In genomic region chr6:146345582-146345981, GRCh38 we compare ENCODE assay signal across 19 cellular contexts.
DNase-seq lines count a peak whose midpoint lies in the region; ATAC-seq and TF ChIP-seq lines count a peak whose summit lies in the region.
"Had no signal": no experiment of that assay in that cellular context is flagged by ENCODE, and none has a peak within 500 bp of the region (broad histone marks: within the 10 kb centered on the region; RNA-seq: fewer than 3 reads in every experiment).

No MANE protein-coding gene starts in this region.

- H3K79me2 ChIP-seq in GM23338 (replicated peaks; ENCODE audit: insufficient read depth), result no peaks in the 10 kb centered on the region
- H3K79me2 ChIP-seq in neural progenitor cell (ENCODE audit: low read depth), result no peaks in the 10 kb centered on the region

- no peak overlapping the region for H3K27ac ChIP-seq in GM23338 (ENCODE audit: low read depth)
- no peak overlapping the region for H3K27ac ChIP-seq in endodermal cell (ENCODE audit: low read depth, low read length)
- no peak overlapping the region for H3K27ac ChIP-seq in neural progenitor cell
- H3K27ac ChIP-seq: BLaER1 had no signal

- H3K27me3 Mint-ChIP-seq in GM23338 (ENCODE audit: insufficient read depth, low read depth, poor library complexity) (no peaks in the 10 kb centered on the region), WTC11 (ENCODE audit: low read depth) (no peaks in the 10 kb centered on the region), endodermal cell (ENCODE audit: insufficient read depth) (no peaks in the 10 kb centered on the region), neural progenitor cell (ENCODE audit: insufficient read depth, low read depth) (no peaks in the 10 kb centered on the region)
- H3K27me3 Mint-ChIP-seq: CD4-positive, alpha-beta memory T cell; IgD-negative memory B cell had no signal

- no peaks in the 10 kb centered on the region for H3K36me3 ChIP-seq in GM23338 (ENCODE audit: insufficient read depth)
- no peaks in the 10 kb centered on the region for H3K36me3 ChIP-seq in endodermal cell (ENCODE audit: control insufficient read depth, insufficient read depth, low read length)
- H3K36me3 ChIP-seq in neural progenitor cell, result no peaks in the 10 kb centered on the region
- H3K36me3 ChIP-seq: BLaER1 had no signal

- H3K9me2 ChIP-seq in GM23338 (ENCODE audit: insufficient read depth), result no peaks in the 10 kb centered on the region

- H3K36me3 Mint-ChIP-seq in GM23338 (ENCODE audit: low read depth) (no peaks in the 10 kb centered on the region), WTC11 (no peaks in the 10 kb centered on the region), endodermal cell (ENCODE audit: low read depth) (peaks cover 7% of the 10 kb centered on the region), neural progenitor cell (no peaks in the 10 kb centered on the region)
- H3K36me3 Mint-ChIP-seq: CD14-positive monocyte; CD4-positive, alpha-beta memory T cell; IgD-negative memory B cell had no signal

- H4K20me1 ChIP-seq in GM23338 (replicated peaks; ENCODE audit: insufficient read depth), result no peaks in the 10 kb centered on the region
- H4K20me1 ChIP-seq in neural progenitor cell (ENCODE audit: low read depth), result no peaks in the 10 kb centered on the region
- H4K20me1 ChIP-seq: BLaER1 had no signal

- no peak for TF ChIP-seq CTCF in GM23338 (conservative IDR thresholded peaks at IDR 0.05; ENCODE audit: low read depth in 2 of 2)
- no peak for TF ChIP-seq CTCF in WTC11 (IDR thresholded peaks at IDR 0.05)
- no peak for TF ChIP-seq CTCF in endodermal cell (conservative IDR thresholded peaks at IDR 0.05)
- TF ChIP-seq CTCF in neural progenitor cell (IDR thresholded peaks at IDR 0.05), result no peak

- H3K27ac Mint-ChIP-seq in GM23338, result peak overlapping the region; percentile 29; the same call in 1 of the 2 replicates
- no peak overlapping the region for H3K27ac Mint-ChIP-seq in WTC11
- H3K27ac Mint-ChIP-seq in endodermal cell, result no peak overlapping the region
- no peak overlapping the region for H3K27ac Mint-ChIP-seq in neural progenitor cell
- H3K27ac Mint-ChIP-seq: CD14-positive monocyte; CD4-positive, alpha-beta memory T cell; HFFc6; IgD-negative memory B cell had no signal

- 86 to 91% methylated on average over 1 of the region's 1 CpG for whole genome bisulfite sequencing in endodermal cell (ENCODE audit: insufficient coverage in 1 of 2, insufficient read length in 1 of 2), 2 experiments

- H3K9me3 Mint-ChIP-seq in GM23338 (no peaks in the 10 kb centered on the region), WTC11 (no peaks in the 10 kb centered on the region), endodermal cell (peaks cover 21% of the 10 kb centered on the region), neural progenitor cell (no peaks in the 10 kb centered on the region)
- H3K9me3 Mint-ChIP-seq: CD14-positive monocyte; CD4-positive, alpha-beta memory T cell; HFFc6; IgD-negative memory B cell had no signal

- POLR2A ChIA-PET in WTC11 (lab: Charles Lee), result no interaction called here

- peaks cover 19% of the 10 kb centered on the region for H3K9me3 ChIP-seq in endodermal cell (ENCODE audit: control insufficient read depth, low read length)
- H3K9me3 ChIP-seq in neural progenitor cell (ENCODE audit: low read depth), result no peaks in the 10 kb centered on the region
- H3K9me3 ChIP-seq: BLaER1 had no signal

- H3K4me2 ChIP-seq in GM23338 (peak overlapping the region; percentile 37; the same call in 1 of the 2 replicates), neural progenitor cell (no peak overlapping the region)
- H3K4me2 ChIP-seq: BLaER1 had no signal

- H3K27me3 ChIP-seq in GM23338 (ENCODE audit: insufficient read depth) (no peaks in the 10 kb centered on the region), endodermal cell (ENCODE audit: control insufficient read depth, insufficient read depth, low read length, poor library complexity, severe bottlenecking) (no peaks in the 10 kb centered on the region), neural progenitor cell (no peaks in the 10 kb centered on the region)
- H3K27me3 ChIP-seq: BLaER1 had no signal

- H3K4me1 ChIP-seq in GM23338 (ENCODE audit: insufficient read depth) (peaks cover 28% of the 10 kb centered on the region), endodermal cell (ENCODE audit: control insufficient read depth, insufficient read depth, low read length) (peaks cover 3% of the 10 kb centered on the region), neural progenitor cell (no peaks in the 10 kb centered on the region)
- H3K4me1 ChIP-seq: BLaER1 had no signal

- peak overlapping the region; percentile 88 for H2AFZ ChIP-seq in GM23338
- peak overlapping the region; percentile 70 for H2AFZ ChIP-seq in neural progenitor cell (replicated peaks)

- H3K9ac ChIP-seq in endodermal cell (ENCODE audit: extremely low read depth, low read length, poor library complexity, severe bottlenecking), result no peak overlapping the region
- no peak overlapping the region for H3K9ac ChIP-seq in neural progenitor cell
- H3K9ac ChIP-seq: BLaER1 had no signal

- CTCF ChIA-PET in WTC11 (lab: Charles Lee), result no interaction called here

- no peak overlapping the region for H3K4me3 ChIP-seq in GM23338
- H3K4me3 ChIP-seq in endodermal cell (ENCODE audit: low read length), result no peak overlapping the region
- H3K4me3 ChIP-seq in neural progenitor cell, result no peak overlapping the region
- H3K4me3 ChIP-seq: BLaER1 had no signal

- ATAC-seq in GM23338 (peak; percentile 54; the same call in 2 of the 3 replicates), WTC11 (peak; percentile 48), HG03571 (IDR thresholded peaks at IDR 0.05; ENCODE audit: unreplicated experiment) (no peak)
- ATAC-seq: HCT116, HepG2 had no signal

- H3F3A ChIP-seq in GM23338 (replicated peaks; ENCODE audit: low read depth) (no peaks in the 10 kb centered on the region), neural progenitor cell (ENCODE audit: low read depth) (no peaks in the 10 kb centered on the region)

- H3K4me1 Mint-ChIP-seq in GM23338 (peaks cover 30% of the 10 kb centered on the region), WTC11 (peaks cover 28% of the 10 kb centered on the region), endodermal cell (peaks cover 9% of the 10 kb centered on the region), neural progenitor cell (peaks cover 14% of the 10 kb centered on the region)
- H3K4me1 Mint-ChIP-seq: CD4-positive, alpha-beta memory T cell; IgD-negative memory B cell had no signal

- DNase-seq in GM23338 (ENCODE audit: low spot score) (peak; percentile 8), WTC11 (ENCODE audit: low spot score) (no peak), endodermal cell (peak; percentile 38), neural progenitor cell (ENCODE audit: low spot score) (no peak), NCI-H146 treated with DMSO at 0.1 percent for 48 hours (lab: John Stamatoyannopoulos, UW; ENCODE audit: unreplicated experiment) (no peak), KG1 (lab: John Stamatoyannopoulos, UW) (no peak), NCI-H128 (lab: John Stamatoyannopoulos, UW; ENCODE audit: unreplicated experiment) (no peak)
- DNase-seq: 8988T; CD4-positive, alpha-beta memory T cell; DMS153; DMS79; GF-D8; HFFc6 had no signal

- H3K4me3 Mint-ChIP-seq in GM23338, result no peak overlapping the region
- no peak overlapping the region for H3K4me3 Mint-ChIP-seq in WTC11
- H3K4me3 Mint-ChIP-seq in endodermal cell, result no peak overlapping the region
- H3K4me3 Mint-ChIP-seq in neural progenitor cell, result no peak overlapping the region
- H3K4me3 Mint-ChIP-seq: CD14-positive monocyte; CD4-positive, alpha-beta memory T cell; HFFc6; IgD-negative memory B cell had no signal

TF ChIP-seq in GM23338, 12 proteins besides CTCF, POLR2A, EP300 and RAD21:
- no peak for TF ChIP-seq JUNB (IDR thresholded peaks at IDR 0.05; ENCODE audit: unreplicated experiment)
- no peak for TF ChIP-seq NANOG (IDR thresholded peaks at IDR 0.05; ENCODE audit: borderline replicate concordance)
- no peak for TF ChIP-seq POLR2AphosphoS5 (IDR thresholded peaks at IDR 0.05; ENCODE audit: low read depth)
TF ChIP-seq in GM23338: peak in this region for 0.

TF ChIP-seq in WTC11, 78 proteins besides CTCF, POLR2A, EP300 and RAD21:
- no peak for TF ChIP-seq ZNF396 (CRISPR knock-in tag; IDR thresholded peaks at IDR 0.05; ENCODE audit: borderline replicate concordance)
- no peak for TF ChIP-seq SP1 (CRISPR knock-in tag; conservative IDR thresholded peaks at IDR 0.05)
- no peak for TF ChIP-seq ESRRA (CRISPR knock-in tag; IDR thresholded peaks at IDR 0.05; ENCODE audit: borderline replicate concordance)

Comparison
In these comparisons a context has a peak if more than half of its experiments do, and no peak if none do; other contexts are left out.
1. DNase-seq: peak in GM23338 (single experiment) and endodermal cell (single experiment); none in WTC11 (single experiment), neural progenitor cell (single experiment), NCI-H146 treated with DMSO at 0.1 percent for 48 hours (single experiment), KG1 (single experiment) and NCI-H128 (single experiment).